In the genomic region with DNA sequence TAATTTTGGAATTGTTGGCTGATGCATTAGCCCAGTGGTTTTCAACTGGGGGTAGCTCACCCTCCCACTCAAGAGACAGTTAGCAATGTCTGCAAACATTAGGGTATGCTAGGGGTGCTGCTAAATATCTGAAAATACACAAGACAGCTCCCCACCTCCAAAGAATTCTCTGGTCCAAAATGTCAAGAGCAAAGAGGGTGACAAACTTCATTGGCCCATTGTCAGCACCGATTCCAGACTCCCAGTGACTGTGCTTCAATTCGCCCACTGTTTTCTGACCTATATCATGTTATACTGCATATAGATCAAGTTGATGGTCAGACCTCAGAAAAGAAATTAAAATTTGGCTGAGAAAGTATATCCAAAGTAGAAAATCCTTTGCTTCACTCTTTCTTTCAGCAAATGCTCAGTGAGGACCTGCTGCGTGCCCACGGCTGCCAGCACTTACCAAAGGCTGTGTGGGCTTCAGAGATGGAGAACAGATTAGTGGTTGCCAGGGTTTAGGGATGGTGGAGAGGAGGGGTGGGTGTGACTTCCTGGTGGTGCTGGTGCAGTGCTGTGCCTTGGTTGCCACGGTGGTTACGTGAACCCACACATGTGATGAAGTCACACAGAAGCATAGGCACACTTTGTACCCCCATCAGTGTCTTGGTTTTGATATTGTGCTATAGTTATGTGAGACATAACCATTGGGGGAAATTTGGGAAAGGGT, we compare ENCODE assay signal across 12 cellular contexts.
A peak's percentile ranks its signal among the peaks of the same experiment; 100 is the strongest.
DNase-seq lines count a peak whose midpoint lies in the region; ATAC-seq and TF ChIP-seq lines count a peak whose summit lies in the region.
"Had no signal": no experiment of that assay in that cellular context is flagged by ENCODE, and none has a peak within 500 bp of the region (broad histone marks: within the 10 kb centered on the region; RNA-seq: fewer than 3 reads in every experiment).

No MANE protein-coding gene starts in this region.

- no peak for TF ChIP-seq POLR2A in Peyer's patch (IDR thresholded peaks at IDR 0.05)

- peaks cover 0 to 4% (median 0%) of the 10 kb centered on the region in 3 donors for H3K36me3 ChIP-seq in Peyer's patch
- no peaks in the 10 kb centered on the region for H3K36me3 ChIP-seq in brain microvascular endothelial cell (replicated peaks)

- H3K4me1 ChIP-seq in Peyer's patch: no peaks in the 10 kb centered on the region

- DNase-seq in Peyer's patch (peak in 2 of 3 donors; percentile 17 to 72), activated T-cell treated with anti-CD3 and anti-CD28 coated beads for 24 hours (ENCODE audit: low read depth) (peak; percentile 6), Right ventricle myocardium superior (no peak), germinal center (ENCODE audit: low spot score) (no peak), DMS53 treated with DMSO at 0.1 percent for 48 hours (lab: John Stamatoyannopoulos, UW; ENCODE audit: unreplicated experiment) (no peak), brain microvascular endothelial cell (no peak), Kasumi-1 (lab: John Stamatoyannopoulos, UW) (no peak)
- DNase-seq in stimulated activated CD8-positive, alpha-beta memory T cell treated with anti-CD3 and anti-CD28 coated beads, Interleukin-4, amount 100 ng/mL, for 24 hours (ENCODE audit: low read depth): peak; percentile 24
- DNase-seq: activated B cell treated with CpG ODN at 0.5 μM for 24 hours, cortex of kidney, glutamatergic neuron, NCI-H2029 had no signal

- H3K27ac ChIP-seq in Peyer's patch (no peak overlapping the region), brain microvascular endothelial cell (no peak overlapping the region)

- TF ChIP-seq CTCF in Peyer's patch (IDR thresholded peaks at IDR 0.05) (no peak), brain microvascular endothelial cell (IDR thresholded peaks at IDR 0.05; ENCODE audit: low read depth, low read length, missing control alignments) (no peak)

- H3K27me3 ChIP-seq in Peyer's patch (no peaks in the 10 kb centered on the region), brain microvascular endothelial cell (replicated peaks) (no peaks in the 10 kb centered on the region)

- H3K4me3 ChIP-seq in Peyer's patch (no peak overlapping the region), brain microvascular endothelial cell (ENCODE audit: low read depth, low read length) (no peak overlapping the region)

- ATAC-seq in Right ventricle myocardium superior (ENCODE audit: poor library complexity): peak; percentile 36

- in situ Hi-C loops in brain microvascular endothelial cell (cut with HindIII; ENCODE audit: low pct_ligation_motif_present, low sequenced_read_pairs): no loop called here

- H3K9me3 ChIP-seq in Peyer's patch: no peaks in the 10 kb centered on the region

- intact Hi-C loops in Right ventricle myocardium superior (cut with DNase I): no loop called here

Comparison
In these comparisons a context has a peak if more than half of its experiments do, and no peak if none do; other contexts are left out.
1. DNase-seq: peak in Peyer's patch (2 of 3), activated T-cell treated with anti-CD3 and anti-CD28 coated beads for 24 hours (single experiment) and stimulated activated CD8-positive, alpha-beta memory T cell treated with anti-CD3 and anti-CD28 coated beads, Interleukin-4, amount 100 ng/mL, for 24 hours (single experiment); none in Right ventricle myocardium superior (single experiment), germinal center (single experiment), DMS53 treated with DMSO at 0.1 percent for 48 hours (single experiment), brain microvascular endothelial cell (single experiment) and Kasumi-1 (0 of 2).